23 cellular contexts compared by ENCODE assay signal in the genomic region with DNA sequence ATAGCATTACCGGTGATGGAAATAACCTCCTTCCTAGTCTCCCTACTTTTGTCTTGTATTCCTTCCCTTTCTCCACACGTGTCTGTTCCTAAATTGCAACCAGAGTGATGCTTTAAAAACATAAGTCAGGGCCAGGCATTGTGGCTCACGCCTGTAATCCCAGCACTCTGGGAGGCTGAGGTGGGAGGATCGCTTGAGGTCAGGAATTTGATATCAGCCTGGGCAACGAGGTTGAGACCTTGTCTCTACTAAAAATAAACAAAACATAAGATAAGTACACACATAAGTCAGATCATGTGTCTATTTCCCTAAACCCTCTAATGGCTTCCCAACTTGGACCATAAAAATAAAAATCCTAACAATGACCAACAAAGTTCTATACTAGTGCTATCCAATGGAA.
"Had no signal": no experiment of that assay in that cellular context is flagged by ENCODE, and none has a peak within 500 bp of the region (broad histone marks: within the 10 kb centered on the region; RNA-seq: fewer than 3 reads in every experiment).

No MANE protein-coding gene starts in this region.

- FAIRE-seq: astrocyte, RCC 7860, TTC549 had no signal

- ATAC-seq: activated CD4-positive, alpha-beta T cell treated with anti-CD3 and anti-CD28 coated beads for 36 hours; activated CD8-positive, alpha-beta T cell treated with anti-CD3 and anti-CD28 coated beads for 36 hours; activated naive CD8-positive, alpha-beta T cell treated with anti-CD3 and anti-CD28 coated beads, Interleukin-2, amount 50 U/mL, for 24 hours; activated T-cell treated with anti-CD3 and anti-CD28 coated beads, Interleukin-2, amount 50 U/mL, for 72 hours; PC-3 had no signal

- DNase-seq: activated CD4-positive, alpha-beta T cell treated with anti-CD3 and anti-CD28 coated beads for 36 hours; activated CD4-positive, alpha-beta T cell treated with anti-CD3 and anti-CD28 coated beads, Interleukin-2, amount 50 U/mL, for 1 hour; activated CD4-positive, CD25-positive, alpha-beta regulatory T cell; activated CD8-positive, alpha-beta memory T cell treated with anti-CD3 and anti-CD28 coated beads, Interleukin-2, amount 50 U/mL, for 4 hours; activated CD8-positive, alpha-beta T cell treated with anti-CD3 and anti-CD28 coated beads for 36 hours; activated naive CD4-positive, alpha-beta T cell treated with anti-CD3 and anti-CD28 coated beads, Interleukin-2, amount 50 U/mL, for 16 hours; activated naive CD8-positive, alpha-beta T cell treated with anti-CD3 and anti-CD28 coated beads, Interleukin-2, amount 50 U/mL, for 24 hours; activated T-cell treated with anti-CD3 and anti-CD28 coated beads, Interleukin-2, amount 50 U/mL, for 72 hours; amygdala; Karpas-422; MM.1S; NCI-H1105; NCI-H1436; NCI-H1694 treated with DMSO at 0.1 percent for 48 hours; NCI-H2029 treated with DMSO at 0.1 percent for 48 hours; NCI-H510A treated with DMSO at 0.1 percent for 48 hours; NK-92 treated with Interleukin-12 subunit alpha and Interleukin-12 subunit beta, amount 100 ng/mL, for 24 hours; PC-3; SHP77; T-helper 9 cell had no signal
